Comparison of ENCODE assay signal across 29 cellular contexts in the genomic region with DNA sequence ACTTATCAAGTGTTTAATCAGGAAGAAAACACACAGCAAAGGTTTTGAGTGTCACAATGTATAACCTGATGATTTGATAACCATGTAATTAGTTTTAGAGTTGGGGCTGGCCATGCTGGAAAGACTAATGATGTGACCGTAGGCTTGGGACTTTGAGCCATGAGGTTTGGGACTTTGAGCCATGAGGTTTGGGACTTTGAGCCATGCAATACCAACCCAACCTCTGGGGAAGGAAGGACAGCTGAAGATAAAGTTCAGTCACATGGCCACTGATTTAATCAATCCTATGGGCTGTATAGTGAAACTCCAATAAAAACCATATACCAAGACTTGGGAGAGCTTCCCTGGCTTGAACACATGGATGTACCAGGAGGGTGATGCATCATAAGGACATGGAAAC.
"Had no signal": no experiment of that assay in that cellular context is flagged by ENCODE, and none has a peak within 500 bp of the region (broad histone marks: within the 10 kb centered on the region; RNA-seq: fewer than 3 reads in every experiment).

No MANE protein-coding gene starts in this region.

- H3K27ac Mint-ChIP-seq: dendritic cell treated with granulocyte-macrophage colony-stimulating factor and Interleukin-4, amounts not matched to agents 40 ng/mL and 50 ng/mL, for 4 days; effector memory CD8-positive, alpha-beta T cell; endodermal cell had no signal

- H3K4me1 ChIP-seq: colonic mucosa, esophagus muscularis mucosa, esophagus squamous epithelium, foreskin keratinocyte, gastrocnemius medialis, gastroesophageal sphincter, heart left ventricle, heart right ventricle had no signal

- H3K27me3 Mint-ChIP-seq: dendritic cell treated with granulocyte-macrophage colony-stimulating factor and Interleukin-4, amounts not matched to agents 40 ng/mL and 50 ng/mL, for 4 days had no signal

- H3K4me3 Mint-ChIP-seq: dendritic cell treated with granulocyte-macrophage colony-stimulating factor and Interleukin-4, amounts not matched to agents 40 ng/mL and 50 ng/mL, for 4 days; effector memory CD8-positive, alpha-beta T cell; endodermal cell had no signal

- ATAC-seq: effector memory CD8-positive, alpha-beta T cell; esophagus mucosa; foreskin keratinocyte; gastrocnemius medialis; gastroesophageal sphincter; heart left ventricle; heart right ventricle had no signal

- FAIRE-seq: colon, endometrium, endothelial cell of umbilical vein, frontal cortex had no signal

- H3K27ac ChIP-seq: colonic mucosa, coronary artery, dorsolateral prefrontal cortex, epithelial cell of prostate, esophagus muscularis mucosa, esophagus squamous epithelium, foreskin keratinocyte, gastrocnemius medialis, gastroesophageal sphincter, heart left ventricle, heart right ventricle had no signal

- H3K9me3 ChIP-seq: colonic mucosa, esophagus muscularis mucosa, esophagus squamous epithelium, gastrocnemius medialis, gastroesophageal sphincter, heart left ventricle had no signal

- H3K27me3 ChIP-seq: colonic mucosa, dorsolateral prefrontal cortex, esophagus muscularis mucosa, esophagus squamous epithelium, foreskin keratinocyte, gastrocnemius medialis, gastroesophageal sphincter, heart left ventricle, heart right ventricle had no signal

- DNase-seq: colonic mucosa; cortex of kidney; dermis blood vessel endothelial cell; dorsolateral prefrontal cortex; effector CD4-positive, alpha-beta T cell; effector CD8-positive, alpha-beta T cell; effector memory CD4-positive, alpha-beta T cell; effector memory CD8-positive, alpha-beta T cell; endodermal cell; erythroblast; esophagus squamous epithelium; foreskin fibroblast; foreskin keratinocyte; foreskin melanocyte; gastrocnemius medialis; glutamatergic neuron; head of caudate nucleus; heart left ventricle; heart right ventricle had no signal

- H3K36me3 ChIP-seq: colonic mucosa, esophagus muscularis mucosa, esophagus squamous epithelium, gastrocnemius medialis, gastroesophageal sphincter, heart left ventricle, heart right ventricle had no signal

- H3K4me1 Mint-ChIP-seq: endodermal cell had no signal

- H3K9me3 Mint-ChIP-seq: effector memory CD8-positive, alpha-beta T cell; endodermal cell had no signal

- H3K4me3 ChIP-seq: colonic mucosa, coronary artery, dorsolateral prefrontal cortex, esophagus muscularis mucosa, esophagus squamous epithelium, gastrocnemius medialis, gastroesophageal sphincter, heart left ventricle, heart right ventricle had no signal
